ENCODE assay signal across 8 cellular contexts in genomic region chr17:1736348-1737281, GRCh38. TPM values are rescaled to one million over a fixed set of nuclear protein-coding genes. Genes with fewer than 3 reads are reported as not detected.
DNase-seq lines count a peak whose midpoint lies in the region; ATAC-seq lines count a peak whose summit lies in the region.
"Had no signal": no experiment of that assay in that cellular context is flagged by ENCODE, and none has a peak within 500 bp of the region (broad histone marks: within the 10 kb centered on the region; RNA-seq: fewer than 3 reads in every experiment).

No MANE protein-coding gene starts in this region.

- CTCF ChIA-PET in T-cell (lab: Charles Lee): interaction anchor here in 1 of 2 donors (0.6 kb wide), 1 partner anchor 127 kb away, joined by 5 read pairs; no protein-coding TSS in a partner anchor

- peaks cover 0 to 19% (median 6%) of the 10 kb centered on the region in 3 donors for H3K4me1 Mint-ChIP-seq in T-cell

- H3K4me3 Mint-ChIP-seq in T-cell: no peak overlapping the region

- peaks cover 13% of the 10 kb centered on the region for H3K36me3 Mint-ChIP-seq in T-cell

- POLR2A ChIA-PET in T-cell (lab: Charles Lee): no interaction called here

- peak overlapping the region; percentile 65 to 66 for H3K27ac Mint-ChIP-seq in T-cell

- H3K27me3 Mint-ChIP-seq in T-cell: no peaks in the 10 kb centered on the region

- peak in 1 of 4 experiments; percentile 38 for ATAC-seq in T-cell (replicated peaks in 1 of 4)
- peak; percentile 52 for ATAC-seq in sciatic nerve
- no peak for ATAC-seq in HG02981 (IDR thresholded peaks at IDR 0.05; ENCODE audit: unreplicated experiment)
- ATAC-seq in HG03097 (IDR thresholded peaks at IDR 0.05; ENCODE audit: low FRiP score, unreplicated experiment): no peak

- DNase-seq in HCEC 1CT (peak; percentile 46), T-cell (peak in 2 of 34 experiments; percentile 15 to 23), fibroblast of gingiva (ENCODE audit: low read depth) (peak; percentile 72), sciatic nerve (ENCODE audit: low spot score) (peak; percentile 85), SW480 (ENCODE audit: low spot score) (no peak)

- intact Hi-C loops in sciatic nerve (cut with DNase I): no loop called here

- no peaks in the 10 kb centered on the region for H3K9me3 Mint-ChIP-seq in T-cell

RNA-seq across cellular contexts. Expression of gene SERPINF2, which starts 6.1 kb away (rescaled TPM):
- total RNA-seq in T-cell: 1 to 10 TPM in 4 of 5 donors, under 1 TPM in 1; 0.86 to 2.9 (median 1.4) TPM
- 3.2 TPM for total RNA-seq in sciatic nerve
- total RNA-seq: SJSA1 had no signal

RNA-seq across cellular contexts. Expression of gene WDR81, which starts 12.1 kb away (rescaled TPM):
- total RNA-seq in T-cell (10 to 100 TPM; 41.4 to 76.0 (median 63.1) TPM), sciatic nerve (26.1 TPM)

RNA-seq across cellular contexts. Expression of gene SERPINF1, which starts 25.2 kb away (rescaled TPM):
- total RNA-seq in T-cell (1 to 10 TPM in 4 of 5 donors, under 1 TPM in 1; 0.68 to 8.9 (median 4.4) TPM), sciatic nerve (592 TPM)
- total RNA-seq: SJSA1 had no signal

RNA-seq across cellular contexts. Expression of gene TLCD2, which starts 26.4 kb away (rescaled TPM):
- under 1 TPM; 0.25 to 0.82 (median 0.59) TPM for total RNA-seq in T-cell
- 13.6 TPM for total RNA-seq in sciatic nerve

RNA-seq across cellular contexts. Expression of gene PRPF8, which starts 51.9 kb away (rescaled TPM):
- total RNA-seq in T-cell (100 to 1,000 TPM; 387 to 543 (median 409) TPM), sciatic nerve (285 TPM)

Comparison
In these comparisons a context has a peak if more than half of its experiments do, and no peak if none do; other contexts are left out.
1. RNA of gene SERPINF1, which starts 25.2 kb away (total RNA-seq): 592 TPM in sciatic nerve (single experiment); 0.68 to 8.9 TPM in T-cell; every median in the first group is over 10 times any median in the second.